ENCODE assay signal across 27 cellular contexts in genomic region chr3:159652452-159652851, GRCh38.
A peak's percentile ranks its signal among the peaks of the same experiment; 100 is the strongest.
DNase-seq lines count a peak whose midpoint lies in the region; ATAC-seq and TF ChIP-seq lines count a peak whose summit lies in the region.
"Had no signal": no experiment of that assay in that cellular context is flagged by ENCODE, and none has a peak within 500 bp of the region (broad histone marks: within the 10 kb centered on the region; RNA-seq: fewer than 3 reads in every experiment).

No MANE protein-coding gene starts in this region.

- H3K36me3 Mint-ChIP-seq in activated T-cell treated with anti-CD3 and anti-CD28 coated beads, Interleukin-2, amount 50 U/mL, for 72 hours (ENCODE audit: insufficient read depth in 2 of 2) = no peaks in the 10 kb centered on the region

- no peak overlapping the region for H3K4me3 Mint-ChIP-seq in activated T-cell treated with anti-CD3 and anti-CD28 coated beads, Interleukin-2, amount 50 U/mL, for 72 hours
- H3K4me3 Mint-ChIP-seq: CD4-positive, alpha-beta T cell had no signal

- H3K36me3 ChIP-seq in WERI-Rb-1 = no peaks in the 10 kb centered on the region
- H3K36me3 ChIP-seq: BLaER1, HAP-1, MG63 had no signal

- H3K4me3 ChIP-seq in WERI-Rb-1 (ENCODE audit: low read depth, low read length) = no peak overlapping the region
- H3K4me3 ChIP-seq: BLaER1, GM12878, HAP-1, MG63, SK-N-MC had no signal

- H3K27ac Mint-ChIP-seq in activated T-cell treated with anti-CD3 and anti-CD28 coated beads, Interleukin-2, amount 50 U/mL, for 72 hours = peak overlapping the region; percentile 21
- H3K27ac Mint-ChIP-seq: CD4-positive, alpha-beta T cell had no signal

- no peak overlapping the region for H3K27ac ChIP-seq in WERI-Rb-1
- H3K27ac ChIP-seq: BLaER1, RWPE1, SK-N-MC had no signal

- peaks cover 2% of the 10 kb centered on the region in 2 donors for H3K9me3 Mint-ChIP-seq in activated T-cell treated with anti-CD3 and anti-CD28 coated beads, Interleukin-2, amount 50 U/mL, for 72 hours
- H3K9me3 Mint-ChIP-seq: CD4-positive, alpha-beta T cell had no signal

- no peaks in the 10 kb centered on the region for H3K27me3 ChIP-seq in WERI-Rb-1 (ENCODE audit: insufficient read depth, low read depth, severe bottlenecking)
- H3K27me3 ChIP-seq: BLaER1, MG63 had no signal

- DNase-seq in activated T-cell treated with anti-CD3 and anti-CD28 coated beads, Interleukin-2, amount 50 U/mL, for 72 hours = no peak
- DNase-seq in activated T-cell treated with anti-CD3 and anti-CD28 coated beads, Interleukin-2, amount 50 U/mL, for 48 hours = no peak
- peak; percentile 47 for DNase-seq in NCI-H69 (lab: John Stamatoyannopoulos, UW)
- DNase-seq in left cardiac atrium = no peak
- DNase-seq in DMS79 (lab: John Stamatoyannopoulos, UW) = no peak
- no peak for DNase-seq in WERI-Rb-1
- DNase-seq: CD4-positive, alpha-beta T cell; COR-L47; EL; GDM1; GOT3; IMR-90; KG1; MG63; NCI-H1105 treated with DMSO at 0.1 percent for 48 hours; NCI-H1694 treated with DMSO at 0.1 percent for 48 hours; NCI-H2171 treated with DMSO at 0.1 percent for 48 hours; NCI-H345; NCI-H524 treated with DMSO at 0.1 percent for 48 hours; NCI-H82; SIG-M5 had no signal

- intact Hi-C loops in left cardiac atrium (cut with DNase I) = no loop called here

- no peaks in the 10 kb centered on the region for H3K4me1 Mint-ChIP-seq in activated T-cell treated with anti-CD3 and anti-CD28 coated beads, Interleukin-2, amount 50 U/mL, for 72 hours (ENCODE audit: low read depth)

- no peak for ATAC-seq in activated T-cell treated with anti-CD3 and anti-CD28 coated beads, Interleukin-2, amount 50 U/mL, for 72 hours (replicated peaks in 1 of 2)
- ATAC-seq in left cardiac atrium (peak; percentile 55 to 72), GM21528 (IDR thresholded peaks at IDR 0.05; ENCODE audit: low FRiP score, unreplicated experiment) (no peak)
- ATAC-seq: GM12878 had no signal

- no peaks in the 10 kb centered on the region for H3K27me3 Mint-ChIP-seq in activated T-cell treated with anti-CD3 and anti-CD28 coated beads, Interleukin-2, amount 50 U/mL, for 72 hours (ENCODE audit: low read depth)
- H3K27me3 Mint-ChIP-seq: CD4-positive, alpha-beta T cell had no signal

- no peaks in the 10 kb centered on the region for H3K9me3 ChIP-seq in WERI-Rb-1 (ENCODE audit: severe bottlenecking)
- H3K9me3 ChIP-seq: BLaER1, HAP-1, MG63 had no signal

- no peak for TF ChIP-seq CTCF in WERI-Rb-1 (IDR thresholded peaks at IDR 0.05; ENCODE audit: low read depth, low read length)

Comparison
In these comparisons a context has a peak if more than half of its experiments do, and no peak if none do; other contexts are left out.
1. ATAC-seq: peak in left cardiac atrium (2 of 2); none in activated T-cell treated with anti-CD3 and anti-CD28 coated beads, Interleukin-2, amount 50 U/mL, for 72 hours (0 of 2) and GM21528 (single experiment).